In the genomic region with DNA sequence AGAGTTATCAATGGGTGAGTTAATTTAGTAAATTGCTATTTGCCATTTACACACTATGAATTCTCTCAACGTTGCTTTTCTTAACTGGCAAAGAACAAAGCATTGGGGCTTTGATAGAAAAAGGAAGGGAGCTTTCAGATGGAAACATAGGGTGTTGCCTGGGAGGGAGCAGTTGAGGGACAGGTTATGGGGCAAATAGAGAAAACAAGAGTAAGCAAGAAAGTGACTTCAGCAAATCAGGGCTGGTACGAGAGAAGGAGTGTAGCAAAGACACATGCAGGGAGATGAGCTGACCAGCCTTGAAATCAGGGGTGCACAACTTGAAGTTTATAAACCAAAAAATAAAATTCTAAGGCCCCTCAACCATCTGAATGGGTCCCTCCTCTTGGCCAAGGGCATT, we compare ENCODE assay signal across 30 cellular contexts. TPM values are rescaled to one million over a fixed set of nuclear protein-coding genes. Genes with fewer than 3 reads are reported as not detected.
"Had no signal": no experiment of that assay in that cellular context is flagged by ENCODE, and none has a peak within 500 bp of the region (broad histone marks: within the 10 kb centered on the region; RNA-seq: fewer than 3 reads in every experiment).

No MANE protein-coding gene starts in this region.

- H3K36me3 ChIP-seq: brain microvascular endothelial cell, esophagus muscularis mucosa, gastrocnemius medialis, heart right ventricle had no signal

- H3K27ac Mint-ChIP-seq: activated CD4-positive, alpha-beta memory T cell treated with anti-CD3 and anti-CD28 coated beads, Interleukin-2, amount 10 ng/mL, durations not matched to agents 7 days and 5 days; activated CD4-positive, alpha-beta T cell treated with anti-CD3 and anti-CD28 coated beads, Interleukin-2, amount 10 ng/mL, durations not matched to agents 7 days and 5 days; activated T-helper 17 cell treated with anti-CD3 and anti-CD28 coated beads, Interleukin-2, amount 50 U/mL, for 72 hours; dendritic cell treated with granulocyte-macrophage colony-stimulating factor and Interleukin-4, amounts not matched to agents 40 ng/mL and 50 ng/mL, for 4 days; endodermal cell had no signal

- H3K79me2 ChIP-seq: hepatocyte had no signal

- H3K9me3 ChIP-seq: esophagus muscularis mucosa, gastrocnemius medialis had no signal

- H3K27ac ChIP-seq: brain microvascular endothelial cell, coronary artery, dorsolateral prefrontal cortex, esophagus muscularis mucosa, foreskin keratinocyte, gastrocnemius medialis, heart right ventricle, hepatocyte had no signal

- H2AFZ ChIP-seq: hepatocyte had no signal

- H3K9me3 Mint-ChIP-seq: activated CD4-positive, alpha-beta memory T cell treated with anti-CD3 and anti-CD28 coated beads, Interleukin-2, amount 10 ng/mL, durations not matched to agents 7 days and 5 days; activated CD4-positive, alpha-beta T cell treated with anti-CD3 and anti-CD28 coated beads, Interleukin-2, amount 10 ng/mL, durations not matched to agents 7 days and 5 days; activated T-cell treated with anti-CD3 and anti-CD28 coated beads, Interleukin-2, amount 50 U/mL, for 4 hours; activated T-helper 17 cell treated with anti-CD3 and anti-CD28 coated beads, Interleukin-2, amount 50 U/mL, for 72 hours; central memory CD8-positive, alpha-beta T cell; dendritic cell treated with granulocyte-macrophage colony-stimulating factor and Interleukin-4, amounts not matched to agents 40 ng/mL and 50 ng/mL, for 4 days; endodermal cell had no signal

- H3K27me3 Mint-ChIP-seq: activated naive CD8-positive, alpha-beta T cell; activated T-helper 17 cell treated with anti-CD3 and anti-CD28 coated beads, Interleukin-2, amount 50 U/mL, for 72 hours had no signal

- H3K27me3 ChIP-seq: brain microvascular endothelial cell, dorsolateral prefrontal cortex, foreskin keratinocyte, gastrocnemius medialis, hepatocyte had no signal

- H3K4me1 Mint-ChIP-seq: central memory CD8-positive, alpha-beta T cell; endodermal cell had no signal

- H3K4me1 ChIP-seq: esophagus muscularis mucosa, foreskin keratinocyte, gastrocnemius medialis, heart right ventricle had no signal

- ATAC-seq: activated T-cell treated with anti-CD3 and anti-CD28 coated beads, Interleukin-2, amount 50 U/mL, for 4 hours; activated T-helper 17 cell treated with anti-CD3 and anti-CD28 coated beads, Interleukin-2, amount 50 U/mL, for 72 hours; foreskin keratinocyte; gastrocnemius medialis; heart right ventricle had no signal

- H3K4me3 Mint-ChIP-seq: activated CD4-positive, alpha-beta memory T cell treated with anti-CD3 and anti-CD28 coated beads, Interleukin-2, amount 10 ng/mL, durations not matched to agents 7 days and 5 days; activated CD4-positive, alpha-beta T cell treated with anti-CD3 and anti-CD28 coated beads, Interleukin-2, amount 10 ng/mL, durations not matched to agents 7 days and 5 days; activated naive CD8-positive, alpha-beta T cell; activated T-cell treated with anti-CD3 and anti-CD28 coated beads, Interleukin-2, amount 50 U/mL, for 4 hours; activated T-helper 17 cell treated with anti-CD3 and anti-CD28 coated beads, Interleukin-2, amount 50 U/mL, for 72 hours; central memory CD8-positive, alpha-beta T cell; dendritic cell treated with granulocyte-macrophage colony-stimulating factor and Interleukin-4, amounts not matched to agents 40 ng/mL and 50 ng/mL, for 4 days; endodermal cell had no signal

- DNase-seq: activated CD4-positive, alpha-beta memory T cell treated with anti-CD3 and anti-CD28 coated beads, Interleukin-2, amount 10 ng/mL, durations not matched to agents 7 days and 5 days; activated CD4-positive, alpha-beta T cell treated with anti-CD3 and anti-CD28 coated beads for 1 hour; activated CD4-positive, alpha-beta T cell treated with anti-CD3 and anti-CD28 coated beads for 4 hours; activated CD4-positive, alpha-beta T cell treated with anti-CD3 and anti-CD28 coated beads, Interleukin-2, amount 10 ng/mL, durations not matched to agents 7 days and 5 days; activated CD4-positive, alpha-beta T cell treated with anti-CD3 and anti-CD28 coated beads, Interleukin-2, amount 50 U/mL, for 4 hours; activated CD8-positive, alpha-beta memory T cell treated with anti-CD3 and anti-CD28 coated beads, Interleukin-2, amount 50 U/mL, for 48 hours; activated effector memory CD4-positive, alpha-beta T cell treated with Interleukin-2 at 50 U/mL for 16 hours; activated gamma-delta T cell treated with Interleukin-2 at 50 U/mL for 16 hours; activated naive CD4-positive, alpha-beta T cell treated with anti-CD3 and anti-CD28 coated beads, Interleukin-2, amount 50 U/mL, for 16 hours; activated naive CD4-positive, alpha-beta T cell treated with Interleukin-2 at 50 U/mL for 16 hours; activated T-cell treated with anti-CD3 and anti-CD28 coated beads for 4 hours; activated T-cell treated with anti-CD3 and anti-CD28 coated beads, Interleukin-2, amount 50 U/mL, for 4 hours; amniotic stem cell; anterior cingulate cortex; brain microvascular endothelial cell; dorsolateral prefrontal cortex; effector memory CD4-positive, alpha-beta T cell; endodermal cell; erythroblast; foreskin keratinocyte; gastrocnemius medialis; heart right ventricle; T-helper 2 cell had no signal

- H3K4me3 ChIP-seq: coronary artery, dorsolateral prefrontal cortex, esophagus muscularis mucosa, gastrocnemius medialis, heart right ventricle, hepatocyte had no signal

- H3K4me2 ChIP-seq: hepatocyte had no signal

RNA-seq across cellular contexts. Expression of gene ESR2, which starts 15.7 kb away (rescaled TPM):
- total RNA-seq: activated CD4-positive, alpha-beta T cell treated with anti-CD3 and anti-CD28 coated beads, Interleukin-2, amount 10 ng/mL, durations not matched to agents 7 days and 5 days had no signal
- polyA plus RNA-seq: foreskin keratinocyte, hepatocyte had no signal
